ENCODE assay signal across 8 cellular contexts in the genomic region with DNA sequence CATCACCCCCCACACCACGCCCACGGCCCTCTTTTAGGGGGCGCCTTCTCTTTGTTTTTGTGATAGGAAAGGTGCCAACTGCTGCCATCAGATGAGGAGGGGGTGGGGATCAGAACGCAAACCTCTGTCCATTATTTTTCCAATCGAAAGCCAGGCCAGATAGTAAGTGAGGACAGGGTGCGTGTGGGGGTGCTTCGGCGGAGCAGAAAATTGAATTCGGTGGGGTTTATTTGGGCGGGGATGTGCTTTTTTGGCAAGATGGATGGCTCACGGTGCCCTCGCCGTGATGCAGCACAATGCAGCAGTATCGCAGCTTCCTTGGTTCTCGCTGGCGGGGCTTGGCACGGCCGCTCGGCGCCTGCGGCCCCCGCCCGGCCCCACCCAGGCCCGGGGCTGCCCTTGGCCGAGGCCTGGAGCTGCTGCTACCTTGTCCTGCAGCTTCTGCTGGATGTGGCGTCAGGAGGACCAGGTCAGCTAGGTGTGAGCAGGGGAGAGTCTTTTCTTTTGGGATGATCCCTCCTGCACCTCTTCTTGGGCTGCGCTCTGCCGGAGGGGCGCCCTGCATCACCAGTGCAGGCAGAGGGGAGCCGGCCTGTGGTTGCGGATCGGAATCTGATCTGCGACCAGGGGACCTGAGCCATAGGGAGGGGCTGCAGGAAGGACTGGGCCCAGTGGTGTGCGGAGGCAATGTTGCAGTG. TPM values are rescaled to one million over a fixed set of nuclear protein-coding genes. Genes with fewer than 3 reads are reported as not detected.
A peak's percentile ranks its signal among the peaks of the same experiment; 100 is the strongest.
DNase-seq lines count a peak whose midpoint lies in the region; ATAC-seq and TF ChIP-seq lines count a peak whose summit lies in the region.

No MANE protein-coding gene starts in this region.

- in situ Hi-C loops in brain microvascular endothelial cell (cut with HindIII; ENCODE audit: low pct_ligation_motif_present, low sequenced_read_pairs): no loop called here

- peak; percentile 58 for ATAC-seq in stimulated activated effector memory CD8-positive, alpha-beta T cell treated with anti-CD3 and anti-CD28 coated beads, Interleukin-12 subunit alpha, Interleukin-12 subunit beta, amount 100 ng/mL, for 72 hours

- no peak overlapping the region for H3K27ac Mint-ChIP-seq in immature natural killer cell
- no peak overlapping the region for H3K27ac Mint-ChIP-seq in stimulated activated effector memory CD8-positive, alpha-beta T cell treated with anti-CD3 and anti-CD28 coated beads, Interleukin-12 subunit alpha, Interleukin-12 subunit beta, amount 100 ng/mL, for 72 hours

- peak overlapping the region; percentile 46 for H3K27ac ChIP-seq in ACC112 (ENCODE audit: low read depth, low read length)
- peak overlapping the region; percentile 48 for H3K27ac ChIP-seq in brain microvascular endothelial cell

- no peaks in the 10 kb centered on the region for H3K27me3 ChIP-seq in ACC112 (ENCODE audit: insufficient read depth, low read length)
- H3K27me3 ChIP-seq in NT2/D1 (ENCODE audit: insufficient read depth, insufficient read length): peaks cover 14% of the 10 kb centered on the region
- H3K27me3 ChIP-seq in brain microvascular endothelial cell (replicated peaks): no peaks in the 10 kb centered on the region

- DNase-seq in GM20000 (ENCODE audit: low spot score) (peak; percentile 34), NT2/D1 (ENCODE audit: low read depth, low spot score) (no peak), brain microvascular endothelial cell (no peak), immature natural killer cell (no peak), GM10248 (ENCODE audit: extremely low spot score) (no peak)
- peak in 1 of 2 donors; percentile 56 for DNase-seq in stimulated activated effector memory CD8-positive, alpha-beta T cell treated with anti-CD3 and anti-CD28 coated beads, Interleukin-12 subunit alpha, Interleukin-12 subunit beta, amount 100 ng/mL, for 72 hours (ENCODE audit: low spot score in 2 of 2)
- no peak for DNase-seq in effector CD4-positive, alpha-beta T cell

- H3K9ac ChIP-seq in NT2/D1 (ENCODE audit: insufficient read length, low read depth): peak overlapping the region; percentile 61

- H3K4me1 ChIP-seq in ACC112 (ENCODE audit: control insufficient read depth, insufficient read depth, low read length, unreplicated experiment): peaks cover 35% of the 10 kb centered on the region
- no peaks in the 10 kb centered on the region for H3K4me1 ChIP-seq in NT2/D1 (ENCODE audit: insufficient read depth, insufficient read length)

- H3K27me3 Mint-ChIP-seq in immature natural killer cell (ENCODE audit: low read depth in 3 of 3): peaks cover 18 to 33% (median 26%) of the 10 kb centered on the region in 3 donors

- H3K4me3 Mint-ChIP-seq in immature natural killer cell: peak overlapping the region; percentile 78 to 85 (median 84)
- peak overlapping the region; percentile 81 for H3K4me3 Mint-ChIP-seq in stimulated activated effector memory CD8-positive, alpha-beta T cell treated with anti-CD3 and anti-CD28 coated beads, Interleukin-12 subunit alpha, Interleukin-12 subunit beta, amount 100 ng/mL, for 72 hours

- no peaks in the 10 kb centered on the region for H3K9me3 ChIP-seq in NT2/D1 (ENCODE audit: insufficient read depth, low read length)

- H3K4me3 ChIP-seq in ACC112 (ENCODE audit: low read depth, low read length) (peak overlapping the region; percentile 82), NT2/D1 (ENCODE audit: insufficient read length, low read depth) (peak overlapping the region; percentile 49), brain microvascular endothelial cell (ENCODE audit: low read depth, low read length) (peak overlapping the region; percentile 78)

- H3K36me3 ChIP-seq in ACC112 (ENCODE audit: insufficient read depth, low read length) (no peaks in the 10 kb centered on the region), NT2/D1 (ENCODE audit: insufficient read depth, insufficient read length, low read length) (no peaks in the 10 kb centered on the region), brain microvascular endothelial cell (replicated peaks) (no peaks in the 10 kb centered on the region)

- H3K9me3 Mint-ChIP-seq in immature natural killer cell: peaks cover 0 to 2% (median 0%) of the 10 kb centered on the region in 6 donors
- no peaks in the 10 kb centered on the region for H3K9me3 Mint-ChIP-seq in stimulated activated effector memory CD8-positive, alpha-beta T cell treated with anti-CD3 and anti-CD28 coated beads, Interleukin-12 subunit alpha, Interleukin-12 subunit beta, amount 100 ng/mL, for 72 hours

- no peak for TF ChIP-seq CTCF in GM20000 (IDR thresholded peaks at IDR 0.05; ENCODE audit: extremely low read depth, missing control alignments)
- TF ChIP-seq CTCF in brain microvascular endothelial cell (IDR thresholded peaks at IDR 0.05; ENCODE audit: low read depth, low read length, missing control alignments): peak; percentile 1
- no peak for TF ChIP-seq CTCF in GM10248 (IDR thresholded peaks at IDR 0.05; ENCODE audit: control extremely low read depth, extremely low read depth, low read depth, missing control alignments)

- no peaks in the 10 kb centered on the region for H3K36me3 Mint-ChIP-seq in immature natural killer cell
- H3K36me3 Mint-ChIP-seq in stimulated activated effector memory CD8-positive, alpha-beta T cell treated with anti-CD3 and anti-CD28 coated beads, Interleukin-12 subunit alpha, Interleukin-12 subunit beta, amount 100 ng/mL, for 72 hours: no peaks in the 10 kb centered on the region

- H3K4me1 Mint-ChIP-seq in immature natural killer cell: peaks cover 14 to 21% of the 10 kb centered on the region in 2 donors
- H3K4me1 Mint-ChIP-seq in stimulated activated effector memory CD8-positive, alpha-beta T cell treated with anti-CD3 and anti-CD28 coated beads, Interleukin-12 subunit alpha, Interleukin-12 subunit beta, amount 100 ng/mL, for 72 hours: peaks cover 16% of the 10 kb centered on the region

- CTCF ChIA-PET in GM10248 (lab: Yijun Ruan, JAX): interaction anchor here (1.0 to 1.5 kb wide), 2 partner anchors 24 to 45 kb away, joined by 3 read pairs; no protein-coding TSS in a partner anchor

- peaks cover 58% of the 10 kb centered on the region for H3K79me2 ChIP-seq in ACC112 (ENCODE audit: control insufficient read depth, insufficient read depth, low read length, unreplicated experiment)

- POLR2A ChIA-PET in GM10248 (lab: Yijun Ruan, JAX): no interaction called here

- peak overlapping the region; percentile 61 for H2AFZ ChIP-seq in ACC112 (ENCODE audit: low read length, unreplicated experiment)

RNA-seq across cellular contexts. Expression of gene SPTBN1, which starts 1.3 kb away (rescaled TPM):
- 10 to 100 TPM in 1 of 3 donors, 1 to 10 TPM in 1, under 1 TPM in 1; 0.41 to 57.5 (median 7.7) TPM for polyA plus RNA-seq in immature natural killer cell
